In genomic region chr21:26171310-26172100, GRCh38 we compare ENCODE assay signal across 8 cellular contexts. TPM values are rescaled to one million over a fixed set of nuclear protein-coding genes. Genes with fewer than 3 reads are reported as not detected.
DNase-seq lines count a peak whose midpoint lies in the region; ATAC-seq lines count a peak whose summit lies in the region.

No MANE protein-coding gene starts in this region.

- H3K27me3 Mint-ChIP-seq in immature natural killer cell (ENCODE audit: low read depth in 3 of 3), result peaks cover 4 to 27% (median 8%) of the 10 kb centered on the region in 3 donors
- peaks cover 11% of the 10 kb centered on the region for H3K27me3 Mint-ChIP-seq in stimulated activated naive CD8-positive, alpha-beta T cell treated with anti-CD3 and anti-CD28 coated beads, Interleukin-15, amount 100 ng/mL, for 72 hours

- H3K4me3 Mint-ChIP-seq in immature natural killer cell, result peak overlapping the region; percentile 75 to 82 (median 81)
- H3K4me3 Mint-ChIP-seq in stimulated activated naive CD8-positive, alpha-beta T cell treated with anti-CD3 and anti-CD28 coated beads, Interleukin-15, amount 100 ng/mL, for 72 hours, result peak overlapping the region; percentile 95 to 98

- H3K4me1 Mint-ChIP-seq in immature natural killer cell, result peaks cover 15 to 22% of the 10 kb centered on the region in 2 donors
- peaks cover 38% of the 10 kb centered on the region for H3K4me1 Mint-ChIP-seq in stimulated activated naive CD8-positive, alpha-beta T cell treated with anti-CD3 and anti-CD28 coated beads, Interleukin-15, amount 100 ng/mL, for 72 hours

- peak overlapping the region; percentile 94 for H3K27ac ChIP-seq in angular gyrus (ENCODE audit: low read depth, low read length)

- no peak for ATAC-seq in stimulated activated naive CD8-positive, alpha-beta T cell treated with anti-CD3 and anti-CD28 coated beads, Interleukin-15, amount 100 ng/mL, for 72 hours
- ATAC-seq in GM21390 (IDR thresholded peaks at IDR 0.05; ENCODE audit: unreplicated experiment) (no peak), HG03196 (IDR thresholded peaks at IDR 0.05; ENCODE audit: unreplicated experiment) (no peak)

- peak; percentile 66 for DNase-seq in NCI-H748 (lab: John Stamatoyannopoulos, UW; ENCODE audit: unreplicated experiment)
- no peak for DNase-seq in NCI-H748 treated with DMSO at 0.1 percent for 48 hours (lab: John Stamatoyannopoulos, UW)
- no peak for DNase-seq in immature natural killer cell
- DNase-seq in stimulated activated naive CD8-positive, alpha-beta T cell treated with anti-CD3 and anti-CD28 coated beads, Interleukin-15, amount 100 ng/mL, for 72 hours, result no peak
- DNase-seq in pons (ENCODE audit: low spot score), result no peak

- no peak overlapping the region for H3K27ac Mint-ChIP-seq in immature natural killer cell
- no peak overlapping the region for H3K27ac Mint-ChIP-seq in stimulated activated naive CD8-positive, alpha-beta T cell treated with anti-CD3 and anti-CD28 coated beads, Interleukin-15, amount 100 ng/mL, for 72 hours

- H3K9me3 Mint-ChIP-seq in immature natural killer cell, result no peaks in the 10 kb centered on the region
- no peaks in the 10 kb centered on the region for H3K9me3 Mint-ChIP-seq in stimulated activated naive CD8-positive, alpha-beta T cell treated with anti-CD3 and anti-CD28 coated beads, Interleukin-15, amount 100 ng/mL, for 72 hours

- no peaks in the 10 kb centered on the region for H3K36me3 Mint-ChIP-seq in immature natural killer cell

RNA-seq across cellular contexts. Expression of gene APP, which starts 0.9 kb away (rescaled TPM):
- 1 to 10 TPM; 1.4 to 2.4 (median 2.4) TPM for polyA plus RNA-seq in immature natural killer cell
